In the genomic region with DNA sequence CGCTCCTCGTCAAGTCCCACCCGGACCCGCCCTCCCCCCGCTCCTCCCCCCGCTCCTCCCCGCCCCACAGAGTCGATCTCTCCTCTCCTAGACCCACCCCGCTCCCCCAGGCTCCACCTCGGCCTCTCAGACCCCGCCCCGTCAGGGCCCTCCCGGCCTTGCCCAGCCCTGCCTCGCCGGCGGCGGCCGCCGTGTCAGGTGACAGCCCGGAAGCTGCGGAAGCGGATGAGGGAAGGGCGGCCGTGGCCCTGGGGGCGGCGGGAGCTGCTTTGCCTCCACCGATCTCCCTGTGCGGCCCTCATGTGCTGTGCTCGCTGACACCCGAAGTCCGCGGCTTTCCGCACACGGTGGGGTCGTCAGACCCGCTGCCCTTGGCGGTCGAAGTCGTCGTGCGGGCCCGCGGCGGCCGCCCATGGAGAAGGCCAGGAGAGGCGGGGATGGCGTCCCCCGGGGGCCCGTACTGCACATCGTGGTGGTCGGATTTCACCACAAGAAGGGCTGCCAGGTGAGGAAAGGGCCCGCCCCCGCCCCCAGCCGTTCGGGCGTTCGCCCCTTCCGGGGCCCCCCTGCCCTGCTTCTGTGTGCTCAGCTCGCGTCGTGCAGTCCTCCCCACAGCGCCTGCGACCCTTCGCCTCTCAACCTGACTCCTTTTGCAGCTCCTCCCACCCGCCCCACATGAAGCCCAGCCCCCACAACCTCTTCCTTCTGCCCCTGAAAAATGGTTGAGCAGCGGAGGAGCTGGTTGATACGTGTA, we compare ENCODE assay signal across 8 cellular contexts. TPM values are rescaled to one million over a fixed set of nuclear protein-coding genes. Genes with fewer than 3 reads are reported as not detected.
DNase-seq lines count a peak whose midpoint lies in the region; ATAC-seq, FAIRE-seq and TF ChIP-seq lines count a peak whose summit lies in the region.

TSS of gene AVL9 (plus strand) at position 192 of the 754 bp plus-strand sequence. CDS start at position 413, 221 bp downstream.

- peak; percentile 99 for DNase-seq in AG20443 (ENCODE audit: low spot score)
- peak; percentile 95 for DNase-seq in NCI-H460 (ENCODE audit: extremely low read depth, low read depth)
- DNase-seq in activated CD4-positive, alpha-beta T cell treated with anti-CD3 and anti-CD28 coated beads for 1 hour: peak; percentile 98
- DNase-seq in cerebellar nuclear complex (lab: John Stamatoyannopoulos, UW): peak; percentile 87 to 96
- peak; percentile 100 for DNase-seq in kidney
- peak; percentile 98 to 99 for DNase-seq in stimulated activated CD4-positive, alpha-beta T cell treated with anti-CD3 and anti-CD28 coated beads, Interleukin-15, amount 100 ng/mL, for 1 hour (ENCODE audit: low read depth in 1 of 2, low spot score in 1 of 2)

- no peak for FAIRE-seq in kidney (lab: Jason Lieb, UNC)

- no peak for TF ChIP-seq CTCF in kidney (IDR thresholded peaks at IDR 0.05; ENCODE audit: borderline replicate concordance, extremely low read depth, insufficient read depth)

- intact Hi-C loops in kidney (cut with DNase I): no loop called here

- H3K9ac ChIP-seq in kidney (ENCODE audit: low read length in 2 of 2): peak within 1 kb of the TSS; percentile 80 to 89

- no peaks in the 10 kb centered on the region for H3K9me3 ChIP-seq in kidney (ENCODE audit: control insufficient read depth in 1 of 2, low read length in 2 of 2)

- no peaks in the 10 kb centered on the region for H3K36me3 ChIP-seq in kidney (ENCODE audit: control insufficient read depth in 1 of 2, insufficient read depth in 2 of 2, low read length in 2 of 2)

- TF ChIP-seq POLR2A in GM19193 (IDR thresholded peaks at IDR 0.05; ENCODE audit: extremely low read depth, insufficient read depth, insufficient read length): peak; percentile 94

- peaks cover 4 to 5% of the 10 kb centered on the region in 2 donors for H3K4me1 ChIP-seq in kidney (ENCODE audit: control insufficient read depth in 1 of 2, insufficient read depth in 1 of 2, low read depth in 1 of 2, low read length in 2 of 2)

- peak within 1 kb of the TSS; percentile 88 to 91 for H3K4me3 ChIP-seq in kidney (ENCODE audit: low read length in 2 of 2)

- ATAC-seq in HG03432 (IDR thresholded peaks at IDR 0.05; ENCODE audit: unreplicated experiment): peak; percentile 97

- peak within 1 kb of the TSS; percentile 98 for H3K27ac ChIP-seq in kidney (ENCODE audit: low read depth in 2 of 2, low read length in 2 of 2)

RNA-seq across cellular contexts. Expression of gene AVL9, which starts in this region (rescaled TPM):
- 56.9 and 62.6 TPM in 2 replicates for total RNA-seq in NCI-H460 (2014; rRNA removed; shearing (Covaris generic))
- polyA plus RNA-seq in NCI-H460 (2014; cell fraction: nucleus; rRNA removed): 26.5 and 39.7 TPM in 2 replicates
- 39.9 TPM for total RNA-seq in kidney
- polyA plus RNA-seq in kidney (ENCODE audit: insufficient read depth, low read depth, low replicate concordance): 7.9 TPM

Comparison
In these comparisons a context has a peak if more than half of its experiments do, and no peak if none do; other contexts are left out.
1. Peak in every context shown above with its lines: DNase-seq, ATAC-seq, H3K4me3 ChIP-seq and H3K27ac ChIP-seq.